ENCODE assay signal across 22 cellular contexts in the genomic region with DNA sequence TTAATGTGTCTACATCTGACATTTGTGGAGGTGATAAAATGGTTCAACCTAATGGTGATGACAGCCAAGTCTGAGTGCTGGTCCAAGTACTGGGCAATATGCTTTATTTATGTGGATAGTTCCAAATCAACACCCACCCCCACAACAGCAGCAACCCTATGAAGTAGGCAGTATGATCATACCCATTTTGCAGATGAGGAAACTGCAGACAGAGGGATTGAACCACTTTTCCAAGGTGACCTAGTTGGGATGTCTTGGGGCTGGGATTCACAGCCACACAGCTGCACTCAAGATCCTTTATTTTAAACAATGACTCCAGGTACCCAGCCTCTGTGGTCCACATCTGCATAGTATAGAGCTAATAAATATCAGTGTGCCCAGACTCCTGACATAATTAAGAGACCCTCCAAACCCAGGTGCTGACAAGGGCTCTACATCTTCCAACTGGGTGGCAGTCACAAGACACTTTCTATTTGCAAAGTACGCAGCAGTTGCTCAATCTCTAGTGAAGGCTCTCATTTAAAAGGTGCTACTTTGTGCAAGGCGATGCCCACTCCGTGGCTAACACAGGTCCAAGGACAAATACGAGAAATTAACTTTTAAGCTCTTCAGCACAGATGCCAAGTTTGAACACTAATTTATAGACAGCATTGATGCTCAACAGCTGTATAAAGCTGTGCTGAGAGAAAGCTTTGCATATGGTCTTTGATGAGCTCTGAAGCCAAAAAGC.
"Had no signal": no experiment of that assay in that cellular context is flagged by ENCODE, and none has a peak within 500 bp of the region (broad histone marks: within the 10 kb centered on the region; RNA-seq: fewer than 3 reads in every experiment).

No MANE protein-coding gene starts in this region.

- H3K27me3 ChIP-seq: dorsolateral prefrontal cortex, esophagus muscularis mucosa, foreskin keratinocyte, gastroesophageal sphincter, heart left ventricle, hepatocyte had no signal

- H3K4me1 ChIP-seq: foreskin keratinocyte, gastroesophageal sphincter had no signal

- H3K27ac ChIP-seq: coronary artery, esophagus muscularis mucosa, foreskin keratinocyte had no signal

- DNase-seq: dermis blood vessel endothelial cell; dorsolateral prefrontal cortex; effector CD4-positive, alpha-beta T cell; effector memory CD4-positive, alpha-beta T cell; foreskin keratinocyte; heart left ventricle; hypothalamus; immature natural killer cell; islet precursor cell; kidney; kidney glomerular epithelial cell; left colon; left ventricle myocardium superior; lower lobe of right lung; mesenchymal stem cell; midbrain; naive thymus-derived CD4-positive, alpha-beta T cell had no signal

- H3K79me2 ChIP-seq: hepatocyte had no signal

- H3K9me3 ChIP-seq: esophagus muscularis mucosa, gastroesophageal sphincter, lower lobe of right lung had no signal

- ATAC-seq: foreskin keratinocyte; gastroesophageal sphincter; heart left ventricle; left colon; left lobe of liver; left ventricle myocardium superior; lower lobe of right lung; naive thymus-derived CD4-positive, alpha-beta T cell had no signal

- H3K36me3 ChIP-seq: esophagus muscularis mucosa, gastroesophageal sphincter, heart left ventricle, lower lobe of right lung had no signal

- H3K4me3 ChIP-seq: coronary artery, esophagus muscularis mucosa, gastroesophageal sphincter, hepatocyte had no signal
